Comparison of ENCODE assay signal across 9 cellular contexts in the genomic region with DNA sequence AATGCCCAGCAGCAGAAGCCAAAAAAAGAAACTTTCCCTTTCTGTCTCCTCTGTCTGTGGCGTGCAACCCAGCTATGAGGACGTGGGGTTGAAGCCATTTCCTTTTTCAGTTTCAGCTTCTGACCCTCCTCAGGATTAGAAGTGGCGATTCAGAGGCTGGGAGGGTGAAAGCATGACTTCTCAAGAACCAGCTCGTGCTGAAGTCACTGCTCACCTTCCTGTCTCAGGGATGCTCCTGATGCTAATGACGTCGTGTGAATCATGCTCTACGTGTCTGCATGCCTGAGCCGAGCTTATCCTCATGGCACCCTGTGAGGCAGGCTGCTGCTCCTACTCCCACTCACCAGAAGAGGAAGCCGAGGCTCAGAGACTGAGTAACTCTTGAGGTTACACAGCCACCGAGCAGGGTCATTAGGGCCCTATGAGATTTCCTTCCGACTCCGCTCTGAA. TPM values are rescaled to one million over a fixed set of nuclear protein-coding genes. Genes with fewer than 3 reads are reported as not detected.
DNase-seq lines count a peak whose midpoint lies in the region; ATAC-seq, FAIRE-seq and TF ChIP-seq lines count a peak whose summit lies in the region.
"Had no signal": no experiment of that assay in that cellular context is flagged by ENCODE, and none has a peak within 500 bp of the region (broad histone marks: within the 10 kb centered on the region; RNA-seq: fewer than 3 reads in every experiment).

No MANE protein-coding gene starts in this region.

- no peak overlapping the region for H3K27ac ChIP-seq in keratinocyte (ENCODE audit: control insufficient read depth, insufficient read depth, low read length)
- no peak overlapping the region for H3K27ac ChIP-seq in vagina

- TF ChIP-seq POLR2A in vagina (IDR thresholded peaks at IDR 0.05) = no peak

- no peaks in the 10 kb centered on the region for H3K27me3 ChIP-seq in keratinocyte (ENCODE audit: control insufficient read depth, extremely low read depth, insufficient read depth, low read length)
- H3K27me3 ChIP-seq in vagina = no peaks in the 10 kb centered on the region

- FAIRE-seq in keratinocyte (lab: Jason Lieb, UNC) = no peak

- H2AFZ ChIP-seq in keratinocyte (ENCODE audit: control insufficient read depth, low read length) = no peak overlapping the region

- intact Hi-C loops in vagina (cut with DNase I) = no loop called here

- DNase-seq in CD1c-positive myeloid dendritic cell (ENCODE audit: extremely low spot score) = peak; percentile 97
- DNase-seq in SKM-1 treated with dmso at 0.1 percent for 144 hours (lab: John Stamatoyannopoulos, UW; ENCODE audit: unreplicated experiment) = peak; percentile 95
- DNase-seq in keratinocyte (ENCODE audit: low read depth, low spot score) = peak; percentile 11
- DNase-seq in dedifferentiated amniotic fluid mesenchymal stem cell (ENCODE audit: extremely low spot score) = no peak
- DNase-seq in NCI-H1417 treated with DMSO at 0.1 percent for 48 hours (lab: John Stamatoyannopoulos, UW) = no peak
- no peak for DNase-seq in vagina (ENCODE audit: extremely low spot score in 2 of 2)

- TF ChIP-seq CTCF in keratinocyte (optimal IDR thresholded peaks at IDR 0.05 in 1 of 3, IDR thresholded peaks at IDR 0.05 in 1 of 3, conservative IDR thresholded peaks at IDR 0.05 in 1 of 3; ENCODE audit: extremely low read depth in 1 of 3, insufficient read depth in 2 of 3, low read length in 3 of 3) (no peak), vagina (IDR thresholded peaks at IDR 0.05) (no peak)

- no peak overlapping the region for H3K4me2 ChIP-seq in keratinocyte (ENCODE audit: control insufficient read depth, extremely low read depth, insufficient read depth, low read depth, low read length)

- no peaks in the 10 kb centered on the region for H3K4me1 ChIP-seq in keratinocyte (ENCODE audit: control insufficient read depth, extremely low read depth, insufficient read depth, low read length)
- H3K4me1 ChIP-seq in vagina = no peaks in the 10 kb centered on the region

- dilution Hi-C loops in keratinocyte (cut with MboI; ENCODE audit: extremely low pct_ligation_motif_present, low sequenced_read_pairs) = no loop called here

- no peaks in the 10 kb centered on the region for H4K20me1 ChIP-seq in keratinocyte (ENCODE audit: control insufficient read depth, extremely low read depth, insufficient read depth, low read length)

- ATAC-seq in GM19035 (IDR thresholded peaks at IDR 0.05; ENCODE audit: unreplicated experiment) = peak; percentile 64
- ATAC-seq in HG03066 (IDR thresholded peaks at IDR 0.05; ENCODE audit: low read depth, unreplicated experiment) = peak; percentile 80

- no peaks in the 10 kb centered on the region for H3K36me3 ChIP-seq in keratinocyte (ENCODE audit: control insufficient read depth in 2 of 2, extremely low read depth in 1 of 2, insufficient read depth in 2 of 2, low read length in 2 of 2)
- no peaks in the 10 kb centered on the region for H3K36me3 ChIP-seq in vagina

- no peaks in the 10 kb centered on the region for H3K9me1 ChIP-seq in keratinocyte (ENCODE audit: control insufficient read depth, extremely low read depth, insufficient read depth, low read length)

- H3K9me3 ChIP-seq in keratinocyte (ENCODE audit: control insufficient read depth, low read depth, low read length) = no peaks in the 10 kb centered on the region
- H3K9me3 ChIP-seq in vagina = no peaks in the 10 kb centered on the region

- H3K79me2 ChIP-seq in keratinocyte (ENCODE audit: control insufficient read depth, insufficient read depth, low read length) = no peaks in the 10 kb centered on the region

- no peak overlapping the region for H3K9ac ChIP-seq in keratinocyte (ENCODE audit: control insufficient read depth, extremely low read depth, insufficient read depth, low read length)

- H3K4me3 ChIP-seq in keratinocyte (ENCODE audit: control insufficient read depth in 2 of 3, extremely low read depth in 1 of 3, insufficient read depth in 2 of 3, low read depth in 1 of 3, low read length in 3 of 3) (no peak overlapping the region), vagina (no peak overlapping the region)

RNA-seq across cellular contexts. Expression of gene LPO, which starts 5.7 kb away (rescaled TPM):
- not detected in 3 replicates for polyA plus RNA-seq in keratinocyte
- not detected for polyA plus RNA-seq in keratinocyte (2011; ENCODE audit: low read depth)
- not detected in 2 replicates for polyA plus RNA-seq in keratinocyte (2011; cell fraction: cytosol; rRNA removed)
- not detected in 2 replicates for polyA plus RNA-seq in keratinocyte (2011; cell fraction: nucleus; rRNA removed)
- not detected in 2 replicates for polyA plus RNA-seq in keratinocyte (2012; ENCODE audit: low replicate concordance)
- polyA minus RNA-seq in keratinocyte = not detected in 3 replicates
- polyA minus RNA-seq in keratinocyte (2011; cell fraction: cytosol; rRNA and poly(A)+ RNA removed) = not detected
- polyA minus RNA-seq in keratinocyte (2011; cell fraction: nucleus; rRNA and poly(A)+ RNA removed) = not detected in 2 replicates
- not detected for total RNA-seq in vagina

RNA-seq across cellular contexts. Expression of gene MKS1, which starts 13.7 kb away (rescaled TPM):
- 11.2 to 12.2 TPM (median 12.0 TPM) in 3 replicates for polyA plus RNA-seq in keratinocyte
- polyA plus RNA-seq in keratinocyte (2011; ENCODE audit: low read depth) = 6.6 TPM
- polyA plus RNA-seq in keratinocyte (2011; cell fraction: cytosol; rRNA removed) = 8.4 and 8.9 TPM in 2 replicates
- polyA plus RNA-seq in keratinocyte (2011; cell fraction: nucleus; rRNA removed) = 23.4 and 26.9 TPM in 2 replicates
- polyA plus RNA-seq in keratinocyte (2012; ENCODE audit: low replicate concordance) = 10.3 and 10.7 TPM in 2 replicates
- 10.6 to 26.7 TPM (median 14.0 TPM) in 3 replicates for polyA minus RNA-seq in keratinocyte
- polyA minus RNA-seq in keratinocyte (2011; cell fraction: cytosol; rRNA and poly(A)+ RNA removed) = 14.6 TPM
- 9.6 and 10.2 TPM in 2 replicates for polyA minus RNA-seq in keratinocyte (2011; cell fraction: nucleus; rRNA and poly(A)+ RNA removed)
- total RNA-seq in vagina = 13.0 TPM

RNA-seq across cellular contexts. Expression of gene EPX, which starts 40.2 kb away (rescaled TPM):
- polyA plus RNA-seq in keratinocyte = not detected in 3 replicates
- polyA plus RNA-seq in keratinocyte (2011; ENCODE audit: low read depth) = not detected
- not detected in 2 replicates for polyA plus RNA-seq in keratinocyte (2011; cell fraction: cytosol; rRNA removed)
- not detected in 2 replicates for polyA plus RNA-seq in keratinocyte (2011; cell fraction: nucleus; rRNA removed)
- polyA plus RNA-seq in keratinocyte (2012; ENCODE audit: low replicate concordance) = 0.07 TPM in 1 of 2 replicates, not detected in the other
- not detected in 3 replicates for polyA minus RNA-seq in keratinocyte
- polyA minus RNA-seq in keratinocyte (2011; cell fraction: cytosol; rRNA and poly(A)+ RNA removed) = not detected
- polyA minus RNA-seq in keratinocyte (2011; cell fraction: nucleus; rRNA and poly(A)+ RNA removed) = not detected in 2 replicates
- total RNA-seq in vagina = not detected
- total RNA-seq: NCI-H460 had no signal

RNA-seq across cellular contexts. Expression of gene MPO, which starts 48.0 kb away (rescaled TPM):
- polyA plus RNA-seq in keratinocyte = not detected in 3 replicates
- polyA plus RNA-seq in keratinocyte (2011; ENCODE audit: low read depth) = not detected
- polyA plus RNA-seq in keratinocyte (2011; cell fraction: cytosol; rRNA removed) = not detected in 2 replicates
- not detected in 2 replicates for polyA plus RNA-seq in keratinocyte (2011; cell fraction: nucleus; rRNA removed)
- not detected in 2 replicates for polyA plus RNA-seq in keratinocyte (2012; ENCODE audit: low replicate concordance)
- polyA minus RNA-seq in keratinocyte = not detected in 3 replicates
- polyA minus RNA-seq in keratinocyte (2011; cell fraction: cytosol; rRNA and poly(A)+ RNA removed) = not detected
- not detected in 2 replicates for polyA minus RNA-seq in keratinocyte (2011; cell fraction: nucleus; rRNA and poly(A)+ RNA removed)
- total RNA-seq in vagina = not detected
- total RNA-seq: NCI-H460 had no signal

Comparison
In these comparisons a context has a peak if more than half of its experiments do, and no peak if none do; other contexts are left out.
1. DNase-seq: peak in CD1c-positive myeloid dendritic cell (single experiment), SKM-1 treated with dmso at 0.1 percent for 144 hours (single experiment) and keratinocyte (single experiment); none in dedifferentiated amniotic fluid mesenchymal stem cell (single experiment), NCI-H1417 treated with DMSO at 0.1 percent for 48 hours (single experiment) and vagina (0 of 2).